ENCODE assay signal across 8 cellular contexts in genomic region chr9:124257865-124258764, GRCh38. TPM values are rescaled to one million over a fixed set of nuclear protein-coding genes. Genes with fewer than 3 reads are reported as not detected.
A peak's percentile ranks its signal among the peaks of the same experiment; 100 is the strongest.
DNase-seq lines count a peak whose midpoint lies in the region; ATAC-seq lines count a peak whose summit lies in the region.

Gene NEK6, plus strand, starts transcription at chr9:124257949. Its CDS starts 44,016 bp downstream, at chr9:124301965.

- H3K27ac ChIP-seq in caudate nucleus (ENCODE audit: low read depth, low read length) (peak within 1 kb of the TSS; percentile 84), layer of hippocampus (ENCODE audit: low read depth, low read length) (peak within 1 kb of the TSS; percentile 86)

- intact Hi-C loops in T-helper 2 cell treated with Interferon-gamma antibody and Interleukin-4, amounts not matched to agents 100 ng/mL and 5 ng/mL, for 36 hours (cut with micrococcal nuclease), result loop anchor here (2.0 to 5.0 kb wide), 2 partner anchors 29 to 41 kb away; no protein-coding TSS in a partner anchor

- DNase-seq in AG08395 (ENCODE audit: low spot score), result peak; percentile 41
- peak in 9 of 61 donors; percentile 27 to 74 (median 44) for DNase-seq in caudate nucleus (lab: John Stamatoyannopoulos, UW)
- peak in 2 of 3 experiments; percentile 12 to 16 for DNase-seq in stimulated activated CD4-positive, alpha-beta T cell treated with anti-CD3 and anti-CD28 coated beads, TNF-alpha, amount 100 ng/mL, for 4 hours (ENCODE audit: low read depth in 3 of 3)
- DNase-seq in HPDE6-E6E7 (ENCODE audit: extremely low spot score), result no peak

- ATAC-seq in GM19463 (IDR thresholded peaks at IDR 0.05; ENCODE audit: unreplicated experiment), result peak; percentile 18
- no peak for ATAC-seq in GM21717 (IDR thresholded peaks at IDR 0.05; ENCODE audit: unreplicated experiment)

- H3K27me3 ChIP-seq in layer of hippocampus (ENCODE audit: control insufficient read depth, insufficient read depth, low read length), result no peaks in the 10 kb centered on the region

RNA-seq across cellular contexts. Expression of gene NEK6, which starts in this region (rescaled TPM):
- total RNA-seq in T-helper 2 cell treated with Interferon-gamma antibody and Interleukin-4, amounts not matched to agents 100 ng/mL and 5 ng/mL, for 36 hours, result 28.6 TPM in 2 replicates
